8 cellular contexts compared by ENCODE assay signal in the genomic region with DNA sequence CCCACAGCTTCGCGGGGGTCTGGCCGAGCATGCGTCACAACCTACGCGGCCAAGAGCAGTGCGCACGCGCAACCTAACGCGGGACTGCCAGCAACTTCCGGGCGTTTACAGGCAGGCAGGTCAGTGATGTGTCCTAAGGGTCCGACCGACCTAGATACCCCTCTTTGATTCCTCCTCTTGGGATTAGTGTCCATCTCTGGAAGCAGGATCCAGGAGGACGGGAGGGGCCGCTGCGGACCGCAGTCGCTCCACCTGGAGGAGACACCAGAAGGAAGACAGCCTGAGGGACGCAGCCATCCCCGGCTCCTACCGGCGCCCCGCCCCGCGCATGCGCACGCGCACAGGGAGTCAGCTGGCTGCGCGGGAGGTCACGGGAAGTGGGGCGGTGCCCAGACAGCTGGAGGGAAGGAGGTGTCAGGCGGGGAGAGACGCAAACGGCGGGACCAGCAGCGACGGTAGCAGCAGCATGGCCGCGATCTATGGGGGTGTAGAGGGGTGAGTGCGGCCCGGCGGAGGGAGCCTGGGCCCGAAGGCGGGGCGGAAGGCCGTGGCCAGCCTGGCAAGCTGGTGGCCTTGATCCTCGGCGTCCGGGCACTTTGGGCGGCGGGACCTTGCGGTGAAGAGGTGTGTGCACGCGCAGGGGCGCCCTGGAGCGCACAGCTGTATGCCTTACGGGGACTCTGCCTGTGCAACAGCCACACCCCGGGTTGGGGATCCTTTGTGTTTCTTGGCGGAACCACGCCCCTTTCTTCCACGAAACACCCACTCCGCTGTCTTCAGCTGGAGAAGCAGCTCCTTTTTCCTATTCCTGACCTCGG. TPM values are rescaled to one million over a fixed set of nuclear protein-coding genes. Genes with fewer than 3 reads are reported as not detected.
DNase-seq lines count a peak whose midpoint lies in the region; ATAC-seq, FAIRE-seq and TF ChIP-seq lines count a peak whose summit lies in the region.

A gene (plus strand): TSS at position 431 of the 818 bp plus-strand sequence. CDS start 36 bp downstream, at position 467.

- peaks cover 29% of the 10 kb centered on the region for H3K4me1 Mint-ChIP-seq in activated T-helper 17 cell treated with anti-CD3 and anti-CD28 coated beads, Interleukin-2, amount 50 U/mL, for 72 hours
- peaks cover 27 to 84% (median 62%) of the 10 kb centered on the region in 4 donors for H3K4me1 Mint-ChIP-seq in naive thymus-derived CD8-positive, alpha-beta T cell
- H3K4me1 Mint-ChIP-seq in stimulated activated naive B cell treated with anti-CD40 and anti-IgM and Interleukin-4, amounts not matched to agents 10 μg/mL and 1 μg/mL and 100 μg/mL, for 72 hours, result peaks cover 58 to 85% of the 10 kb centered on the region in 2 donors

- H3K27ac ChIP-seq in RWPE1, result peak within 1 kb of the TSS; percentile 90
- peak within 1 kb of the TSS; percentile 97 for H3K27ac ChIP-seq in fibroblast of lung (ENCODE audit: insufficient read depth, low read length)

- H3K9me3 Mint-ChIP-seq in activated T-helper 17 cell treated with anti-CD3 and anti-CD28 coated beads, Interleukin-2, amount 50 U/mL, for 72 hours, result no peaks in the 10 kb centered on the region
- H3K9me3 Mint-ChIP-seq in naive thymus-derived CD8-positive, alpha-beta T cell, result no peaks in the 10 kb centered on the region
- no peaks in the 10 kb centered on the region for H3K9me3 Mint-ChIP-seq in stimulated activated naive B cell treated with anti-CD40 and anti-IgM and Interleukin-4, amounts not matched to agents 10 μg/mL and 1 μg/mL and 100 μg/mL, for 72 hours

- POLR2A ChIA-PET in RWPE1 (lab: Yijun Ruan, JAX; ENCODE audit: low non-redundant PET), result interaction anchor here (0.9 to 1.3 kb wide), 5 partner anchors 9 to 81 kb away, joined by 3 to 6 read pairs (median 4); no protein-coding TSS in a partner anchor
- POLR2A ChIA-PET in naive thymus-derived CD8-positive, alpha-beta T cell (lab: Charles Lee), result interaction anchor here (0.6 to 3.1 kb wide), 31 partner anchors 9 to 1631 kb away, joined by 3 to 66 read pairs (median 5); a partner anchor contains a TSS

- peak within 1 kb of the TSS; percentile 65 for H2AFZ ChIP-seq in fibroblast of lung (ENCODE audit: low read length)

- H3K9ac ChIP-seq in fibroblast of lung (ENCODE audit: insufficient read depth, low read length), result peak within 1 kb of the TSS; percentile 93

- H3K36me3 Mint-ChIP-seq in activated T-helper 17 cell treated with anti-CD3 and anti-CD28 coated beads, Interleukin-2, amount 50 U/mL, for 72 hours (ENCODE audit: low read depth), result peaks cover 33% of the 10 kb centered on the region
- peaks cover 0 to 2% (median 0%) of the 10 kb centered on the region in 3 donors for H3K36me3 Mint-ChIP-seq in naive thymus-derived CD8-positive, alpha-beta T cell
- H3K36me3 Mint-ChIP-seq in stimulated activated naive B cell treated with anti-CD40 and anti-IgM and Interleukin-4, amounts not matched to agents 10 μg/mL and 1 μg/mL and 100 μg/mL, for 72 hours, result peaks cover 10 to 37% of the 10 kb centered on the region in 2 donors

- peak; percentile 95 for DNase-seq in EL
- DNase-seq in H54 (ENCODE audit: insufficient read length, low spot score), result peak; percentile 96
- DNase-seq in LoVo (ENCODE audit: low spot score), result peak; percentile 97
- DNase-seq in RWPE1 (ENCODE audit: low spot score), result peak; percentile 99
- peak; percentile 90 to 95 for DNase-seq in fibroblast of lung (ENCODE audit: low read depth in 2 of 2)
- peak; percentile 96 to 100 (median 98) for DNase-seq in naive thymus-derived CD8-positive, alpha-beta T cell
- peak; percentile 97 for DNase-seq in stimulated activated naive B cell treated with anti-CD40 and anti-IgM and Interleukin-4, amounts not matched to agents 10 μg/mL and 1 μg/mL and 100 μg/mL, for 72 hours

- ATAC-seq in activated T-helper 17 cell treated with anti-CD3 and anti-CD28 coated beads, Interleukin-2, amount 50 U/mL, for 72 hours (replicated peaks), result peak; percentile 87
- peak; percentile 81 to 85 for ATAC-seq in naive thymus-derived CD8-positive, alpha-beta T cell
- ATAC-seq in stimulated activated naive B cell treated with anti-CD40 and anti-IgM and Interleukin-4, amounts not matched to agents 10 μg/mL and 1 μg/mL and 100 μg/mL, for 72 hours (replicated peaks), result peak; percentile 76 to 77

- peaks cover 7% of the 10 kb centered on the region for H3K27me3 ChIP-seq in fibroblast of lung (ENCODE audit: control insufficient read depth, insufficient read depth, low read length)

- peak; percentile 95 for TF ChIP-seq POLR2A in H54 (IDR thresholded peaks at IDR 0.05; ENCODE audit: low read depth, low read length)

- H3K27me3 Mint-ChIP-seq in activated T-helper 17 cell treated with anti-CD3 and anti-CD28 coated beads, Interleukin-2, amount 50 U/mL, for 72 hours, result no peaks in the 10 kb centered on the region
- H3K27me3 Mint-ChIP-seq in naive thymus-derived CD8-positive, alpha-beta T cell, result peaks cover 0 to 1% (median 0%) of the 10 kb centered on the region in 5 donors
- H3K27me3 Mint-ChIP-seq in stimulated activated naive B cell treated with anti-CD40 and anti-IgM and Interleukin-4, amounts not matched to agents 10 μg/mL and 1 μg/mL and 100 μg/mL, for 72 hours, result no peaks in the 10 kb centered on the region

- FAIRE-seq in H54 (lab: Jason Lieb, UNC), result no peak

- no peaks in the 10 kb centered on the region for H3K9me3 ChIP-seq in fibroblast of lung (ENCODE audit: control insufficient read depth, insufficient read depth, low read depth, low read length)

- peaks cover 30% of the 10 kb centered on the region for H3K79me2 ChIP-seq in fibroblast of lung (ENCODE audit: control insufficient read depth, insufficient read depth, low read length)

- peaks cover 8% of the 10 kb centered on the region for H3K36me3 ChIP-seq in fibroblast of lung (ENCODE audit: control insufficient read depth, insufficient read depth, low read length)

- peak within 1 kb of the TSS; percentile 96 for H3K27ac Mint-ChIP-seq in activated T-helper 17 cell treated with anti-CD3 and anti-CD28 coated beads, Interleukin-2, amount 50 U/mL, for 72 hours
- peak within 1 kb of the TSS; percentile 98 to 100 (median 99) for H3K27ac Mint-ChIP-seq in naive thymus-derived CD8-positive, alpha-beta T cell
- H3K27ac Mint-ChIP-seq in stimulated activated naive B cell treated with anti-CD40 and anti-IgM and Interleukin-4, amounts not matched to agents 10 μg/mL and 1 μg/mL and 100 μg/mL, for 72 hours, result peak within 1 kb of the TSS; percentile 99

- no peaks in the 10 kb centered on the region for H4K20me1 ChIP-seq in fibroblast of lung (ENCODE audit: control insufficient read depth, extremely low read depth, insufficient read depth, low read length)

- H3K4me1 ChIP-seq in fibroblast of lung (ENCODE audit: control insufficient read depth, extremely low read depth, insufficient read depth, low read length), result peaks cover 7% of the 10 kb centered on the region

- H3K4me2 ChIP-seq in fibroblast of lung (ENCODE audit: extremely low read depth, insufficient read depth, low read length), result peak within 1 kb of the TSS; percentile 89

- TF ChIP-seq CTCF in RWPE1 (conservative IDR thresholded peaks at IDR 0.05; ENCODE audit: low read depth) (no peak), fibroblast of lung (conservative IDR thresholded peaks at IDR 0.05 in 1 of 2, IDR thresholded peaks at IDR 0.05 in 1 of 2; ENCODE audit: low read depth in 1 of 2, low read length in 2 of 2) (no peak)

- H3K4me3 ChIP-seq in fibroblast of lung (replicated peaks in 1 of 4; ENCODE audit: control extremely low read depth in 1 of 4, insufficient read depth in 1 of 4, low read depth in 3 of 4, low read length in 4 of 4), result peak within 1 kb of the TSS; percentile 48 to 99 (median 78)

- CTCF ChIA-PET in RWPE1 (lab: Yijun Ruan, JAX), result interaction anchor here (0.6 to 1.6 kb wide), 4 partner anchors 19 to 46 kb away, joined by 3 to 8 read pairs (median 3); no protein-coding TSS in a partner anchor

- peak within 1 kb of the TSS; percentile 95 for H3K4me3 Mint-ChIP-seq in activated T-helper 17 cell treated with anti-CD3 and anti-CD28 coated beads, Interleukin-2, amount 50 U/mL, for 72 hours
- H3K4me3 Mint-ChIP-seq in naive thymus-derived CD8-positive, alpha-beta T cell, result peak within 1 kb of the TSS; percentile 90 to 99 (median 94)
- peak within 1 kb of the TSS; percentile 91 to 93 for H3K4me3 Mint-ChIP-seq in stimulated activated naive B cell treated with anti-CD40 and anti-IgM and Interleukin-4, amounts not matched to agents 10 μg/mL and 1 μg/mL and 100 μg/mL, for 72 hours

RNA-seq across cellular contexts. Expression of the gene that starts here (rescaled TPM):
- total RNA-seq in activated T-helper 17 cell treated with anti-CD3 and anti-CD28 coated beads, Interleukin-2, amount 50 U/mL, for 72 hours, result 10 to 100 TPM; 44.1 to 55.4 TPM
- 46.5 and 50.4 TPM in 2 replicates for total RNA-seq in fibroblast of lung
- polyA plus RNA-seq in fibroblast of lung, result 121 and 136 TPM in 2 replicates
- 121 and 138 TPM in 2 replicates for polyA plus RNA-seq in fibroblast of lung (2012)
- polyA minus RNA-seq in fibroblast of lung (ENCODE audit: low replicate concordance), result 93.0 and 97.4 TPM in 2 replicates
- 100 to 1,000 TPM in 1 of 2 experiments, 10 to 100 TPM in 1; 96.2 to 113 TPM for total RNA-seq in naive thymus-derived CD8-positive, alpha-beta T cell
- polyA plus RNA-seq in naive thymus-derived CD8-positive, alpha-beta T cell, result 10 to 100 TPM; 33.7 to 51.1 (median 43.6) TPM

Comparison
In these comparisons a context has a peak if more than half of its experiments do, and no peak if none do; other contexts are left out.
1. Peak in every context shown above with its lines: DNase-seq, ATAC-seq, H3K4me3 ChIP-seq and H3K27ac ChIP-seq.